8 cellular contexts compared by ENCODE assay signal in the genomic region with DNA sequence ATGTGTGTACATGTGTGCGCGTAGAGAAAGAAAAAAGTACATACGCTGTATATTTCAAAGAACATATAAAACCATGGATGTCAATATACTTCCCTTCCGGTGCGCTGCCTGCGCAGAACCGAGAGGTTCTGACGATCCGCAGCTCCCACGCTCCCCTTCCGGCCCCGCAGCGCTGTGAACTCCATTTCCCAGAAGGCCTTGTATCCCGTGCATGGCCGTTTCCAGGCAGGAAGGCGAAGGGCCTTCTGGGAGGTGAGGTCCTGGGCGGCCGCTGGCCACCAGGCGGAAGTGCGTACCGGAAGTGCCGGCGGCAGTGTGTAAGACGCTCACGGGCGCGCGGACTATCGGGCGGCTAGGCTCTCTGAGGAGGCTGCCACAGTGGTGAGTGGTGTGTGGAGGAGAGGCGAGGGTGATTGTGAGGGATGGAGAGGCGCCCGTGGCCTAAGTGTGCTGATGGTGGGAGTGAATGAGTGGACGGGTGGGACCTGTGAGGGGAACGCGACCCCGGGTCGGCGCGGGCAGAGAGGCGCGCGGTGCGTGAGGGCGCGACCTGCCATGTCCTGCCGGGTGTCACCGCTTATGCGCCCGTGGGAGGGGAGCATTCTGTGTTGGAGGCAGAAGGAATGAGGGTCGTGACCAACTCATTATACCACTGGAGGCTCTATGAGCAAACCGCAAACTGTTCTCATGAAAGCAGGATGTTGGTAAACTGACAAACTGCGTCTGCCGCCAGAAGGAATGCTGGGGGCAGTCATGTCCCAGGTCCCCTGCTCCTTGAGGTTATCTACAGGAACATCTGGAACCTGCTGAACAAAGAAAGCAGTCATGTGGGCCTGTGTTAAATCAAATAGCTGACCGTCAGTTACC. TPM values are rescaled to one million over a fixed set of nuclear protein-coding genes. Genes with fewer than 3 reads are reported as not detected.
A peak's percentile ranks its signal among the peaks of the same experiment; 100 is the strongest.
DNase-seq lines count a peak whose midpoint lies in the region; ATAC-seq, FAIRE-seq and TF ChIP-seq lines count a peak whose summit lies in the region.

A gene with protein sequence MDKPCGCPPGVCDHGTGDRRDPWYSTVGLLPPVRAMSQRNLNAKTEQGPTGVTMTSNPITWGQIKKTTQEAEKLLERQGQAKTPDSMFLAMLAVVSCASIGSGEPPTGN (plus strand): TSS at position 313 of the 867 bp plus-strand sequence. CDS start 6,792 bp downstream, outside the sequence.

- H3K27me3 ChIP-seq in body of pancreas (no peaks in the 10 kb centered on the region), iPS DF 6.9 (ENCODE audit: control insufficient read depth, insufficient read depth, low read length) (no peaks in the 10 kb centered on the region)

- DNase-seq in NCI-H2107 treated with DMSO at 0.1 percent for 48 hours (lab: John Stamatoyannopoulos, UW; ENCODE audit: unreplicated experiment) = peak; percentile 94
- peak; percentile 94 to 97 (median 96) for DNase-seq in body of pancreas
- DNase-seq in iPS DF 6.9 (ENCODE audit: low read depth, low spot score) = peak; percentile 91
- peak; percentile 92 for DNase-seq in skeletal muscle cell (ENCODE audit: low read depth)

- ATAC-seq in GM18520 (IDR thresholded peaks at IDR 0.05; ENCODE audit: unreplicated experiment) = peak; percentile 93
- peak; percentile 89 for ATAC-seq in HG03064 (IDR thresholded peaks at IDR 0.05; ENCODE audit: low read depth, unreplicated experiment)
- peak; percentile 100 for ATAC-seq in body of pancreas

- intact Hi-C loops in body of pancreas (cut with DNase I) = no loop called here

- peak within 1 kb of the TSS; percentile 85 for H3K27ac ChIP-seq in 22Rv1
- peak within 1 kb of the TSS; percentile 59 to 87 (median 70) for H3K27ac ChIP-seq in body of pancreas
- H3K27ac ChIP-seq in iPS DF 6.9 (ENCODE audit: low read length) = no peak within 1 kb of the TSS

- no peak for TF ChIP-seq CTCF in 22Rv1 (IDR thresholded peaks at IDR 0.05)
- peak in 6 of 7 experiments; percentile 16 to 66 (median 60) for TF ChIP-seq CTCF in body of pancreas (IDR thresholded peaks at IDR 0.05)

- FAIRE-seq in TTC549 (lab: Jason Lieb, UNC) = peak; percentile 95

- 0 to 1% methylated on average over 51 to 55 of the region's 55 CpGs for WGBS in body of pancreas, 2 donors
- no CpG with 5 or more reads among the region's 55 CpGs for WGBS in iPS DF 6.9 (ENCODE audit: insufficient coverage, insufficient read length)

- peaks cover 25% of the 10 kb centered on the region for H3K4me1 ChIP-seq in body of pancreas
- H3K4me1 ChIP-seq in iPS DF 6.9 (ENCODE audit: control insufficient read depth, insufficient read depth, low read length) = no peaks in the 10 kb centered on the region

- H3K4me3 ChIP-seq in body of pancreas = peak within 1 kb of the TSS; percentile 57 to 62
- peak within 1 kb of the TSS; percentile 79 for H3K4me3 ChIP-seq in iPS DF 6.9 (ENCODE audit: low read length)
- peak within 1 kb of the TSS; percentile 91 for H3K4me3 ChIP-seq in skeletal muscle cell (ENCODE audit: low read depth, low read length)

- H3K36me3 ChIP-seq in body of pancreas (replicated peaks in 1 of 2; ENCODE audit: insufficient read depth in 1 of 2, low read depth in 2 of 2) = peaks cover 0 to 3% of the 10 kb centered on the region in 2 donors
- peaks cover 5% of the 10 kb centered on the region; the same call in 1 of the 2 replicates for H3K36me3 ChIP-seq in iPS DF 6.9 (ENCODE audit: control insufficient read depth, insufficient read depth, low read length)

- peak; percentile 50 to 91 (median 87) for TF ChIP-seq POLR2A in body of pancreas (IDR thresholded peaks at IDR 0.05)

- H3K9me3 ChIP-seq in body of pancreas = no peaks in the 10 kb centered on the region
- H3K9me3 ChIP-seq in iPS DF 6.9 (ENCODE audit: control insufficient read depth, insufficient read depth, low read length) = no peaks in the 10 kb centered on the region

RNA-seq across cellular contexts. Expression of the gene that starts here (rescaled TPM):
- total RNA-seq in body of pancreas = 10 to 100 TPM; 39.6 to 54.2 TPM
